Comparison of ENCODE assay signal across 1 cellular context in genomic region chr14:102663031-102663430, GRCh38.
TF ChIP-seq lines count a peak whose summit lies in the region.

No MANE protein-coding gene starts in this region.

TF ChIP-seq in H1, 55 proteins besides CTCF, POLR2A, EP300 and RAD21:
- TF ChIP-seq NRF1 (IDR thresholded peaks at IDR 0.05; ENCODE audit: low read depth, low read length) (no peak), SUZ12 (IDR thresholded peaks at IDR 0.05; ENCODE audit: low read length) (no peak), ATF3 (IDR thresholded peaks at IDR 0.05; ENCODE audit: insufficient read depth, low read depth, low read length) (no peak), SIN3A (conservative IDR thresholded peaks at IDR 0.05 in 1 of 2, IDR thresholded peaks at IDR 0.05 in 1 of 2; ENCODE audit: low read depth in 1 of 2, low read length in 2 of 2) (no peak), TAF1 (IDR thresholded peaks at IDR 0.05; ENCODE audit: low read depth, low read length) (peak; percentile 60), E2F6 (IDR thresholded peaks at IDR 0.05) (no peak), CBX8 (IDR thresholded peaks at IDR 0.05; ENCODE audit: borderline replicate concordance, low read depth, low read length) (no peak), MAFK (IDR thresholded peaks at IDR 0.05; ENCODE audit: low read depth, low read length) (no peak), CHD7 (IDR thresholded peaks at IDR 0.05; ENCODE audit: insufficient replicate concordance, low read length) (peak; percentile 45), KDM1A (IDR thresholded peaks at IDR 0.05; ENCODE audit: borderline replicate concordance, low read length) (no peak), YY1 (IDR thresholded peaks at IDR 0.05; ENCODE audit: low read depth, low read length) (peak; percentile 90), POLR2AphosphoS5 (IDR thresholded peaks at IDR 0.05; ENCODE audit: low read depth, low read length) (peak; percentile 56), JUND (IDR thresholded peaks at IDR 0.05; ENCODE audit: low read length) (no peak), CHD1 (IDR thresholded peaks at IDR 0.05; ENCODE audit: low read depth, low read length) (no peak), TBP (IDR thresholded peaks at IDR 0.05; ENCODE audit: low read depth, low read length) (peak; percentile 63; the same call in 1 of the 2 replicates), FOSL1 (IDR thresholded peaks at IDR 0.05; ENCODE audit: insufficient read depth, low read depth, low read length) (no peak), ASH2L (IDR thresholded peaks at IDR 0.05; ENCODE audit: low read length) (no peak), EGR1 (IDR thresholded peaks at IDR 0.05; ENCODE audit: borderline replicate concordance, low read depth, low read length) (no peak), SP2 (IDR thresholded peaks at IDR 0.05; ENCODE audit: low read length) (no peak), CEBPB (IDR thresholded peaks at IDR 0.05; ENCODE audit: low read depth, low read length) (no peak), RXRA (IDR thresholded peaks at IDR 0.05; ENCODE audit: insufficient read depth, low read depth, low read length) (no peak), TEAD4 (IDR thresholded peaks at IDR 0.05; ENCODE audit: low read depth, low read length) (peak; percentile 34; the same call in 1 of the 2 replicates), HDAC2 (IDR thresholded peaks at IDR 0.05; ENCODE audit: borderline replicate concordance in 1 of 2, low read depth in 2 of 2, low read length in 2 of 2) (no peak), BCL11A (IDR thresholded peaks at IDR 0.05; ENCODE audit: low read depth in 2 of 2, low read length in 2 of 2) (no peak), SP4 (IDR thresholded peaks at IDR 0.05; ENCODE audit: low read length) (no peak), PHF8 (conservative IDR thresholded peaks at IDR 0.05; ENCODE audit: low read depth, low read length) (no peak), POU5F1 (IDR thresholded peaks at IDR 0.05; ENCODE audit: low read depth, low read length) (no peak), ZNF274 (IDR thresholded peaks at IDR 0.05; ENCODE audit: borderline replicate concordance, extremely low read depth, low read length) (no peak), CBX5 (IDR thresholded peaks at IDR 0.05; ENCODE audit: low read depth, low read length) (no peak), MAX (IDR thresholded peaks at IDR 0.05) (no peak), CTBP2 (IDR thresholded peaks at IDR 0.05; ENCODE audit: borderline replicate concordance, insufficient read depth, insufficient read length, low read length) (no peak), SRF (IDR thresholded peaks at IDR 0.05; ENCODE audit: low read depth, low read length) (no peak), EZH2 (IDR thresholded peaks at IDR 0.05; ENCODE audit: low read depth, low read length, severe bottlenecking) (no peak), JUN (IDR thresholded peaks at IDR 0.05; ENCODE audit: low read depth, low read length) (no peak), TCF12 (IDR thresholded peaks at IDR 0.05; ENCODE audit: low read depth, low read length) (peak; percentile 75; the same call in 1 of the 2 replicates), BACH1 (IDR thresholded peaks at IDR 0.05; ENCODE audit: low read length) (no peak), ATF2 (IDR thresholded peaks at IDR 0.05; ENCODE audit: low read length) (no peak), SIRT6 (IDR thresholded peaks at IDR 0.05; ENCODE audit: low read length) (no peak), TAF7 (optimal IDR thresholded peaks at IDR 0.05; ENCODE audit: borderline replicate concordance, low read depth, low read length) (no peak), RFX5 (IDR thresholded peaks at IDR 0.05; ENCODE audit: borderline replicate concordance, low read depth, low read length) (no peak), KDM5A (IDR thresholded peaks at IDR 0.05; ENCODE audit: low read length) (no peak)
TF ChIP-seq in H1: peak in this region for 7.
